In the genomic region with DNA sequence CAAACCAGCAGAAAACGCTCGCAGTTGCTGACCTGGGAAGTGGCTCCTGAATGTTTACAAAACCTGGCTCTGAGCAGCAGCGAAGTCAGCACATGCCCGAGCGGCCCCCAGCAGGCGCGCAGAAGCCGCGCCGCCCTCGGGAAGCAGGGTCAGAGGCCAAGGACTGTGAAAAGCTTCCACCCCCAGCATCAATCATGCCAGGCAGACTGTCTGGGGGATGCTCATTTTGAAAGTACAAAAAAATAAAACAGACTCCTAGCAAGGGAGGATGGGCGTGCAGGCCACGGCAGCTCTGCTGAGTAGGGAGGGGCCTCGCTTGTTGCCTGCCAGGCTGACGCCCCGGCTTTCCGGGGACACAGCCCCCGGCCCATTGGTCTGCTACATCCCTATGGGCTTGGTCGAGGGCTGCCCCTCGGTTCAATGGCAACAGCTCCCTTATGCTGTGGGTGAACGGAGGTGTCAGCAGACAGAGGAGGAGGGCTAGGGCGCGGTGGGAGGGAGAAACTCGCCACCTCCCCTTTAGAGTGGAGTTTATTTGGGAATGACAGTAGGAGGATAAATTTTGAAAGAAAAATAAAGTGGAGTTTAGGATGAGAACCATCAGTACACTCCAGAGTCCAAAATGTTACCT, we compare ENCODE assay signal across 1 cellular context.
A peak's percentile ranks its signal among the peaks of the same experiment; 100 is the strongest.
TF ChIP-seq lines count a peak whose summit lies in the region.

No MANE protein-coding gene starts in this region.

TF ChIP-seq in HepG2, 621 proteins besides CTCF, POLR2A, EP300 and RAD21 (continued from another document and continues in another):
- TF ChIP-seq, protein P1, sequence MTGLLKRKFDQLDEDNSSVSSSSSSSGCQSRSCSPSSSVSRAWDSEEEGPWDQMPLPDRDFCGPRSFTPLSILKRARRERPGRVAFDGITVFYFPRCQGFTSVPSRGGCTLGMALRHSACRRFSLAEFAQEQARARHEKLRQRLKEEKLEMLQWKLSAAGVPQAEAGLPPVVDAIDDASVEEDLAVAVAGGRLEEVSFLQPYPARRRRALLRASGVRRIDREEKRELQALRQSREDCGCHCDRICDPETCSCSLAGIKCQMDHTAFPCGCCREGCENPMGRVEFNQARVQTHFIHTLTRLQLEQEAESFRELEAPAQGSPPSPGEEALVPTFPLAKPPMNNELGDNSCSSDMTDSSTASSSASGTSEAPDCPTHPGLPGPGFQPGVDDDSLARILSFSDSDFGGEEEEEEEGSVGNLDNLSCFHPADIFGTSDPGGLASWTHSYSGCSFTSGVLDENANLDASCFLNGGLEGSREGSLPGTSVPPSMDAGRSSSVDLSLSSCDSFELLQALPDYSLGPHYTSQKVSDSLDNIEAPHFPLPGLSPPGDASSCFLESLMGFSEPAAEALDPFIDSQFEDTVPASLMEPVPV (CRISPR knock-in tag; IDR thresholded peaks at IDR 0.05) = peak; percentile 98
- TF ChIP-seq ZNF598 (CRISPR knock-in tag; IDR thresholded peaks at IDR 0.05; ENCODE audit: borderline replicate concordance) = peak; percentile 88; the same call in 1 of the 2 replicates
- peak; percentile 90; the same call in 1 of the 2 replicates for TF ChIP-seq ZNF138 (CRISPR knock-in tag; IDR thresholded peaks at IDR 0.05; ENCODE audit: low read depth)
- no peak; the same call in 1 of the 2 replicates for TF ChIP-seq ZMYM3 (CRISPR knock-in tag; IDR thresholded peaks at IDR 0.05)
- TF ChIP-seq, protein P2, sequence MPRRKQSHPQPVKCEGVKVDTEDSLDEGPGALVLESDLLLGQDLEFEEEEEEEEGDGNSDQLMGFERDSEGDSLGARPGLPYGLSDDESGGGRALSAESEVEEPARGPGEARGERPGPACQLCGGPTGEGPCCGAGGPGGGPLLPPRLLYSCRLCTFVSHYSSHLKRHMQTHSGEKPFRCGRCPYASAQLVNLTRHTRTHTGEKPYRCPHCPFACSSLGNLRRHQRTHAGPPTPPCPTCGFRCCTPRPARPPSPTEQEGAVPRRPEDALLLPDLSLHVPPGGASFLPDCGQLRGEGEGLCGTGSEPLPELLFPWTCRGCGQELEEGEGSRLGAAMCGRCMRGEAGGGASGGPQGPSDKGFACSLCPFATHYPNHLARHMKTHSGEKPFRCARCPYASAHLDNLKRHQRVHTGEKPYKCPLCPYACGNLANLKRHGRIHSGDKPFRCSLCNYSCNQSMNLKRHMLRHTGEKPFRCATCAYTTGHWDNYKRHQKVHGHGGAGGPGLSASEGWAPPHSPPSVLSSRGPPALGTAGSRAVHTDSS (CRISPR knock-in tag; conservative IDR thresholded peaks at IDR 0.05) = no peak
- peak; percentile 83 for TF ChIP-seq TEAD3 (CRISPR knock-in tag; optimal IDR thresholded peaks at IDR 0.05; ENCODE audit: borderline replicate concordance)
- TF ChIP-seq, protein P3, sequence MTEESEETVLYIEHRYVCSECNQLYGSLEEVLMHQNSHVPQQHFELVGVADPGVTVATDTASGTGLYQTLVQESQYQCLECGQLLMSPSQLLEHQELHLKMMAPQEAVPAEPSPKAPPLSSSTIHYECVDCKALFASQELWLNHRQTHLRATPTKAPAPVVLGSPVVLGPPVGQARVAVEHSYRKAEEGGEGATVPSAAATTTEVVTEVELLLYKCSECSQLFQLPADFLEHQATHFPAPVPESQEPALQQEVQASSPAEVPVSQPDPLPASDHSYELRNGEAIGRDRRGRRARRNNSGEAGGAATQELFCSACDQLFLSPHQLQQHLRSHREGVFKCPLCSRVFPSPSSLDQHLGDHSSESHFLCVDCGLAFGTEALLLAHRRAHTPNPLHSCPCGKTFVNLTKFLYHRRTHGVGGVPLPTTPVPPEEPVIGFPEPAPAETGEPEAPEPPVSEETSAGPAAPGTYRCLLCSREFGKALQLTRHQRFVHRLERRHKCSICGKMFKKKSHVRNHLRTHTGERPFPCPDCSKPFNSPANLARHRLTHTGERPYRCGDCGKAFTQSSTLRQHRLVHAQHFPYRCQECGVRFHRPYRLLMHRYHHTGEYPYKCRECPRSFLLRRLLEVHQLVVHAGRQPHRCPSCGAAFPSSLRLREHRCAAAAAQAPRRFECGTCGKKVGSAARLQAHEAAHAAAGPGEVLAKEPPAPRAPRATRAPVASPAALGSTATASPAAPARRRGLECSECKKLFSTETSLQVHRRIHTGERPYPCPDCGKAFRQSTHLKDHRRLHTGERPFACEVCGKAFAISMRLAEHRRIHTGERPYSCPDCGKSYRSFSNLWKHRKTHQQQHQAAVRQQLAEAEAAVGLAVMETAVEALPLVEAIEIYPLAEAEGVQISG (CRISPR knock-in tag; IDR thresholded peaks at IDR 0.05) = peak; percentile 91
- peak; percentile 30; the same call in 1 of the 2 replicates for TF ChIP-seq STAG1 (CRISPR knock-in tag; IDR thresholded peaks at IDR 0.05)
- TF ChIP-seq, protein P4, sequence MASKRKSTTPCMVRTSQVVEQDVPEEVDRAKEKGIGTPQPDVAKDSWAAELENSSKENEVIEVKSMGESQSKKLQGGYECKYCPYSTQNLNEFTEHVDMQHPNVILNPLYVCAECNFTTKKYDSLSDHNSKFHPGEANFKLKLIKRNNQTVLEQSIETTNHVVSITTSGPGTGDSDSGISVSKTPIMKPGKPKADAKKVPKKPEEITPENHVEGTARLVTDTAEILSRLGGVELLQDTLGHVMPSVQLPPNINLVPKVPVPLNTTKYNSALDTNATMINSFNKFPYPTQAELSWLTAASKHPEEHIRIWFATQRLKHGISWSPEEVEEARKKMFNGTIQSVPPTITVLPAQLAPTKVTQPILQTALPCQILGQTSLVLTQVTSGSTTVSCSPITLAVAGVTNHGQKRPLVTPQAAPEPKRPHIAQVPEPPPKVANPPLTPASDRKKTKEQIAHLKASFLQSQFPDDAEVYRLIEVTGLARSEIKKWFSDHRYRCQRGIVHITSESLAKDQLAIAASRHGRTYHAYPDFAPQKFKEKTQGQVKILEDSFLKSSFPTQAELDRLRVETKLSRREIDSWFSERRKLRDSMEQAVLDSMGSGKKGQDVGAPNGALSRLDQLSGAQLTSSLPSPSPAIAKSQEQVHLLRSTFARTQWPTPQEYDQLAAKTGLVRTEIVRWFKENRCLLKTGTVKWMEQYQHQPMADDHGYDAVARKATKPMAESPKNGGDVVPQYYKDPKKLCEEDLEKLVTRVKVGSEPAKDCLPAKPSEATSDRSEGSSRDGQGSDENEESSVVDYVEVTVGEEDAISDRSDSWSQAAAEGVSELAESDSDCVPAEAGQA (IDR thresholded peaks at IDR 0.05; ENCODE audit: low read depth) = no peak
- TF ChIP-seq, protein P4 (CRISPR knock-in tag; IDR thresholded peaks at IDR 0.05; ENCODE audit: borderline replicate concordance) = peak; percentile 98
- TF ChIP-seq DNMT3B (CRISPR knock-in tag; conservative IDR thresholded peaks at IDR 0.05) = peak; percentile 96
- peak; percentile 70 for TF ChIP-seq MIER2 (CRISPR knock-in tag; IDR thresholded peaks at IDR 0.05)
- TF ChIP-seq FOXA3 (CRISPR knock-in tag; IDR thresholded peaks at IDR 0.05) = peak; percentile 79
- no peak for TF ChIP-seq NFE2L2 (IDR thresholded peaks at IDR 0.05; ENCODE audit: low read length)
- no peak for TF ChIP-seq GTF2F1 (IDR thresholded peaks at IDR 0.05; ENCODE audit: low read length)
- TF ChIP-seq HES4 (CRISPR knock-in tag; IDR thresholded peaks at IDR 0.05; ENCODE audit: borderline replicate concordance) = peak; percentile 99
- peak; percentile 91 for TF ChIP-seq SPEN (CRISPR knock-in tag; IDR thresholded peaks at IDR 0.05; ENCODE audit: low read depth)
- no peak for TF ChIP-seq JUNB (CRISPR knock-in tag; IDR thresholded peaks at IDR 0.05; ENCODE audit: borderline replicate concordance)
- TF ChIP-seq, protein P5, sequence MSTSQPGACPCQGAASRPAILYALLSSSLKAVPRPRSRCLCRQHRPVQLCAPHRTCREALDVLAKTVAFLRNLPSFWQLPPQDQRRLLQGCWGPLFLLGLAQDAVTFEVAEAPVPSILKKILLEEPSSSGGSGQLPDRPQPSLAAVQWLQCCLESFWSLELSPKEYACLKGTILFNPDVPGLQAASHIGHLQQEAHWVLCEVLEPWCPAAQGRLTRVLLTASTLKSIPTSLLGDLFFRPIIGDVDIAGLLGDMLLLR (CRISPR knock-in tag; IDR thresholded peaks at IDR 0.05) = peak; percentile 96
- TF ChIP-seq KMT2A (CRISPR knock-in tag; IDR thresholded peaks at IDR 0.05) = no peak
- TF ChIP-seq NFKB2 (CRISPR knock-in tag; IDR thresholded peaks at IDR 0.05; ENCODE audit: borderline replicate concordance) = peak; percentile 100
- no peak for TF ChIP-seq SNRNP70 (IDR thresholded peaks at IDR 0.05; ENCODE audit: low read depth, low read length)
- TF ChIP-seq, protein P6, sequence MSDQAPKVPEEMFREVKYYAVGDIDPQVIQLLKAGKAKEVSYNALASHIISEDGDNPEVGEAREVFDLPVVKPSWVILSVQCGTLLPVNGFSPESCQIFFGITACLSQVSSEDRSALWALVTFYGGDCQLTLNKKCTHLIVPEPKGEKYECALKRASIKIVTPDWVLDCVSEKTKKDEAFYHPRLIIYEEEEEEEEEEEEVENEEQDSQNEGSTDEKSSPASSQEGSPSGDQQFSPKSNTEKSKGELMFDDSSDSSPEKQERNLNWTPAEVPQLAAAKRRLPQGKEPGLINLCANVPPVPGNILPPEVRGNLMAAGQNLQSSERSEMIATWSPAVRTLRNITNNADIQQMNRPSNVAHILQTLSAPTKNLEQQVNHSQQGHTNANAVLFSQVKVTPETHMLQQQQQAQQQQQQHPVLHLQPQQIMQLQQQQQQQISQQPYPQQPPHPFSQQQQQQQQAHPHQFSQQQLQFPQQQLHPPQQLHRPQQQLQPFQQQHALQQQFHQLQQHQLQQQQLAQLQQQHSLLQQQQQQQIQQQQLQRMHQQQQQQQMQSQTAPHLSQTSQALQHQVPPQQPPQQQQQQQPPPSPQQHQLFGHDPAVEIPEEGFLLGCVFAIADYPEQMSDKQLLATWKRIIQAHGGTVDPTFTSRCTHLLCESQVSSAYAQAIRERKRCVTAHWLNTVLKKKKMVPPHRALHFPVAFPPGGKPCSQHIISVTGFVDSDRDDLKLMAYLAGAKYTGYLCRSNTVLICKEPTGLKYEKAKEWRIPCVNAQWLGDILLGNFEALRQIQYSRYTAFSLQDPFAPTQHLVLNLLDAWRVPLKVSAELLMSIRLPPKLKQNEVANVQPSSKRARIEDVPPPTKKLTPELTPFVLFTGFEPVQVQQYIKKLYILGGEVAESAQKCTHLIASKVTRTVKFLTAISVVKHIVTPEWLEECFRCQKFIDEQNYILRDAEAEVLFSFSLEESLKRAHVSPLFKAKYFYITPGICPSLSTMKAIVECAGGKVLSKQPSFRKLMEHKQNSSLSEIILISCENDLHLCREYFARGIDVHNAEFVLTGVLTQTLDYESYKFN (CRISPR knock-in tag; conservative IDR thresholded peaks at IDR 0.05) = peak; percentile 81
- peak; percentile 100 for TF ChIP-seq KDM5B (CRISPR knock-in tag; IDR thresholded peaks at IDR 0.05; ENCODE audit: borderline replicate concordance)
- peak; percentile 95 to 98 for TF ChIP-seq NR2F1 (CRISPR knock-in tag; IDR thresholded peaks at IDR 0.05)
- TF ChIP-seq KDM4B (CRISPR knock-in tag; IDR thresholded peaks at IDR 0.05) = no peak
- TF ChIP-seq ZNF850 (CRISPR knock-in tag; conservative IDR thresholded peaks at IDR 0.05) = no peak
- TF ChIP-seq, protein P7, sequence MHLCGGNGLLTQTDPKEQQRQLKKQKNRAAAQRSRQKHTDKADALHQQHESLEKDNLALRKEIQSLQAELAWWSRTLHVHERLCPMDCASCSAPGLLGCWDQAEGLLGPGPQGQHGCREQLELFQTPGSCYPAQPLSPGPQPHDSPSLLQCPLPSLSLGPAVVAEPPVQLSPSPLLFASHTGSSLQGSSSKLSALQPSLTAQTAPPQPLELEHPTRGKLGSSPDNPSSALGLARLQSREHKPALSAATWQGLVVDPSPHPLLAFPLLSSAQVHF (CRISPR knock-in tag; IDR thresholded peaks at IDR 0.05) = peak; percentile 93; the same call in 1 of the 2 replicates
- TF ChIP-seq ZNF776 (CRISPR knock-in tag; IDR thresholded peaks at IDR 0.05) = peak; percentile 95
- TF ChIP-seq YEATS2 (CRISPR knock-in tag; IDR thresholded peaks at IDR 0.05; ENCODE audit: borderline replicate concordance) = peak; percentile 71; the same call in 1 of the 2 replicates
- peak; percentile 98 for TF ChIP-seq ZNF274 (CRISPR knock-in tag; IDR thresholded peaks at IDR 0.05)
- peak; percentile 88; the same call in 1 of the 2 replicates for TF ChIP-seq IRF2 (CRISPR knock-in tag; IDR thresholded peaks at IDR 0.05)
- TF ChIP-seq, protein P8, sequence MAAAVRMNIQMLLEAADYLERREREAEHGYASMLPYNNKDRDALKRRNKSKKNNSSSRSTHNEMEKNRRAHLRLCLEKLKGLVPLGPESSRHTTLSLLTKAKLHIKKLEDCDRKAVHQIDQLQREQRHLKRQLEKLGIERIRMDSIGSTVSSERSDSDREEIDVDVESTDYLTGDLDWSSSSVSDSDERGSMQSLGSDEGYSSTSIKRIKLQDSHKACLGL (CRISPR knock-in tag; IDR thresholded peaks at IDR 0.05) = peak; percentile 97
- TF ChIP-seq, protein P9, sequence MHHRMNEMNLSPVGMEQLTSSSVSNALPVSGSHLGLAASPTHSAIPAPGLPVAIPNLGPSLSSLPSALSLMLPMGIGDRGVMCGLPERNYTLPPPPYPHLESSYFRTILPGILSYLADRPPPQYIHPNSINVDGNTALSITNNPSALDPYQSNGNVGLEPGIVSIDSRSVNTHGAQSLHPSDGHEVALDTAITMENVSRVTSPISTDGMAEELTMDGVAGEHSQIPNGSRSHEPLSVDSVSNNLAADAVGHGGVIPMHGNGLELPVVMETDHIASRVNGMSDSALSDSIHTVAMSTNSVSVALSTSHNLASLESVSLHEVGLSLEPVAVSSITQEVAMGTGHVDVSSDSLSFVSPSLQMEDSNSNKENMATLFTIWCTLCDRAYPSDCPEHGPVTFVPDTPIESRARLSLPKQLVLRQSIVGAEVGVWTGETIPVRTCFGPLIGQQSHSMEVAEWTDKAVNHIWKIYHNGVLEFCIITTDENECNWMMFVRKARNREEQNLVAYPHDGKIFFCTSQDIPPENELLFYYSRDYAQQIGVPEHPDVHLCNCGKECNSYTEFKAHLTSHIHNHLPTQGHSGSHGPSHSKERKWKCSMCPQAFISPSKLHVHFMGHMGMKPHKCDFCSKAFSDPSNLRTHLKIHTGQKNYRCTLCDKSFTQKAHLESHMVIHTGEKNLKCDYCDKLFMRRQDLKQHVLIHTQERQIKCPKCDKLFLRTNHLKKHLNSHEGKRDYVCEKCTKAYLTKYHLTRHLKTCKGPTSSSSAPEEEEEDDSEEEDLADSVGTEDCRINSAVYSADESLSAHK (CRISPR knock-in tag; IDR thresholded peaks at IDR 0.05; ENCODE audit: borderline replicate concordance) = no peak
- TF ChIP-seq AGO1 (IDR thresholded peaks at IDR 0.05; ENCODE audit: low read depth, low read length, poor library complexity, severe bottlenecking) = no peak
- peak; percentile 67 for TF ChIP-seq ETV6 (CRISPR knock-in tag; conservative IDR thresholded peaks at IDR 0.05)
- TF ChIP-seq BHLHE40 (IDR thresholded peaks at IDR 0.05; ENCODE audit: low read length) = no peak
- TF ChIP-seq ZNF567 (CRISPR knock-in tag; IDR thresholded peaks at IDR 0.05; ENCODE audit: borderline replicate concordance) = no peak
- TF ChIP-seq PPARG (CRISPR knock-in tag; conservative IDR thresholded peaks at IDR 0.05) = peak; percentile 75
